ENCODE assay signal across 10 cellular contexts in genomic region chr12:16277585-16277984, GRCh38. TPM values are rescaled to one million over a fixed set of nuclear protein-coding genes. Genes with fewer than 3 reads are reported as not detected.
"Had no signal": no experiment of that assay in that cellular context is flagged by ENCODE, and none has a peak within 500 bp of the region (broad histone marks: within the 10 kb centered on the region; RNA-seq: fewer than 3 reads in every experiment).

TSS of gene SLC15A5 (minus strand) at chr12:16277685. CDS start at chr12:16277685, 0 bp downstream.

- H3K4me2 ChIP-seq: GM23338 had no signal

- H3K4me3 ChIP-seq: GM23338, HAP-1 had no signal

- H3K36me3 ChIP-seq: HAP-1 had no signal

- H3K4me1 ChIP-seq: HAP-1 had no signal

- H3K9me3 ChIP-seq: HAP-1 had no signal

- ATAC-seq: GM23338, HCT116 had no signal

- H2AFZ ChIP-seq: GM23338 had no signal

- DNase-seq: GOT3, H7, H9, HCEC 1CT, HFFc6 had no signal

RNA-seq across cellular contexts. Expression of gene SLC15A5, which starts in this region (rescaled TPM):
- total RNA-seq: GM23338, H1, H4, H7, H9, HFFc6 had no signal
- polyA plus RNA-seq: GM23338, H1 had no signal
